26 cellular contexts compared by ENCODE assay signal in the genomic region with DNA sequence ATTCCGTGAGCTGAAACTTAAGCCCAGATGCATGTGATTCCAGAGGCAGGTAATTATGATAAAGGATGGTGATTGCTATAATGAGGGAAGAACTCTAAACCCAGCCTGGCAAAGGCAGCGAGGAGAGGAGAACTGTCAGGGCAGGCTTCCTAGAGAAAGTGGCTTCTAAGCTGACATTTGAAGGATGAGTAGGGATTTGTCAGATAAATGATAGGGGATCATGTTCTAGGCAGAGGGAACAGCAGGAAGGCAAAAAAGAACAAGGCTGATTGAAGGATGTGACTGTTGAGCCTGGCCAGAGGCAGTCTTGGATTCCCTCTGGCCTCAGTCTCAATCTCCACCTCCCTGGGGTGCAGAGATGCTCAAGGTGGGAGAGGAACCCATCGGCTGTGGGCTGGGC.
DNase-seq lines count a peak whose midpoint lies in the region; ATAC-seq, FAIRE-seq and TF ChIP-seq lines count a peak whose summit lies in the region.
"Had no signal": no experiment of that assay in that cellular context is flagged by ENCODE, and none has a peak within 500 bp of the region (broad histone marks: within the 10 kb centered on the region; RNA-seq: fewer than 3 reads in every experiment).

No MANE protein-coding gene starts in this region.

- no peak overlapping the region for H3K9ac ChIP-seq in neural cell (ENCODE audit: low read length)
- H3K9ac ChIP-seq: BLaER1 had no signal

- no TSS peak for BruUV-seq in MCF 10A (replicated peaks; lab: Mats Ljungman, UMichigan)

- ATAC-seq in HG02973 (IDR thresholded peaks at IDR 0.05; ENCODE audit: unreplicated experiment): no peak
- ATAC-seq: GM12878 had no signal

- no peaks in the 10 kb centered on the region for H4K20me1 ChIP-seq in neural cell (ENCODE audit: insufficient read depth)
- H4K20me1 ChIP-seq: BLaER1 had no signal

- CTCF ChIA-PET in MCF 10A (lab: Yijun Ruan, JAX): no interaction called here

- H3K27ac Mint-ChIP-seq in MCF 10A (ENCODE audit: low read depth, unreplicated experiment): no peak overlapping the region
- H3K27ac Mint-ChIP-seq: CD14-positive monocyte; CD4-positive, alpha-beta memory T cell had no signal

- H3K27ac ChIP-seq in WERI-Rb-1: no peak overlapping the region
- peak overlapping the region; percentile 58 for H3K27ac ChIP-seq in neural cell (ENCODE audit: low read length)
- H3K27ac ChIP-seq: BLaER1 had no signal

- H3F3A ChIP-seq in neural cell (ENCODE audit: insufficient read depth, low read length, poor library complexity, severe bottlenecking): peaks cover 7% of the 10 kb centered on the region

- no peak for FAIRE-seq in urothelium cell line (lab: Jason Lieb, UNC)
- FAIRE-seq: A204.1, D721Med, G401.6, GM12878, GM12892, GM18507 had no signal

- H3K9me2 ChIP-seq in neural cell (ENCODE audit: insufficient read depth, low read length): no peaks in the 10 kb centered on the region

- no peaks in the 10 kb centered on the region for H3K9me3 Mint-ChIP-seq in MCF 10A (ENCODE audit: unreplicated experiment)

- no peaks in the 10 kb centered on the region for H3K36me3 ChIP-seq in WERI-Rb-1
- no peaks in the 10 kb centered on the region for H3K36me3 ChIP-seq in neural cell (ENCODE audit: insufficient read depth, low read length)
- H3K36me3 ChIP-seq: BE2C, BLaER1 had no signal

- H3K4me2 ChIP-seq in neural cell (ENCODE audit: low read length): peak overlapping the region; percentile 5
- H3K4me2 ChIP-seq: BLaER1 had no signal

- peaks cover 8% of the 10 kb centered on the region for H3K9me3 ChIP-seq in WERI-Rb-1 (ENCODE audit: severe bottlenecking)
- no peaks in the 10 kb centered on the region for H3K9me3 ChIP-seq in neural cell (ENCODE audit: low read length)
- H3K9me3 ChIP-seq: BE2C, BLaER1, Caco-2 had no signal

- H3K27me3 Mint-ChIP-seq in MCF 10A (ENCODE audit: insufficient read depth, unreplicated experiment): peaks cover 31% of the 10 kb centered on the region

- no peaks in the 10 kb centered on the region for H3K79me2 ChIP-seq in neural cell (replicated peaks; ENCODE audit: insufficient read depth, low read length)

- H3K4me3 ChIP-seq in WERI-Rb-1 (ENCODE audit: low read depth, low read length) (no peak overlapping the region), neural cell (ENCODE audit: low read length) (peak overlapping the region; percentile 24)
- H3K4me3 ChIP-seq: BLaER1, GM12878 had no signal

- TF ChIP-seq RAD21 in neural cell (conservative IDR thresholded peaks at IDR 0.05): no peak

- no peaks in the 10 kb centered on the region for H3K36me3 Mint-ChIP-seq in MCF 10A (ENCODE audit: insufficient read depth, unreplicated experiment)
- H3K36me3 Mint-ChIP-seq: CD14-positive monocyte; CD4-positive, alpha-beta memory T cell; CD4-positive, CD25-positive, alpha-beta regulatory T cell had no signal

- DNase-seq in NCI-H524 treated with DMSO at 0.1 percent for 48 hours (lab: John Stamatoyannopoulos, UW): peak; percentile 12
- peak; percentile 87 for DNase-seq in NCI-H82 treated with DMSO at 0.1 percent for 48 hours (lab: John Stamatoyannopoulos, UW; ENCODE audit: unreplicated experiment)
- DNase-seq in WERI-Rb-1: peak; percentile 52
- DNase-seq in urothelium cell line (ENCODE audit: low spot score): no peak
- DNase-seq in MCF 10A (ENCODE audit: unreplicated experiment): no peak
- DNase-seq in GM10266 (ENCODE audit: extremely low spot score): no peak
- DNase-seq: 8988T; ACHN; BE2C; C1 segment of cervical spinal cord; Caco-2; Calu3; CD4-positive, alpha-beta memory T cell; CD4-positive, CD25-positive, alpha-beta regulatory T cell; DMS79 treated with DMSO at 0.1 percent for 48 hours; GF-D8 had no signal

- H3K4me1 Mint-ChIP-seq in MCF 10A (ENCODE audit: insufficient read depth, unreplicated experiment): no peaks in the 10 kb centered on the region
- H3K4me1 Mint-ChIP-seq: CD4-positive, alpha-beta memory T cell; CD4-positive, CD25-positive, alpha-beta regulatory T cell had no signal

- TF ChIP-seq EP300 in neural cell (conservative IDR thresholded peaks at IDR 0.05; ENCODE audit: poor library complexity, severe bottlenecking): peak; percentile 55

- H3K27me3 ChIP-seq in WERI-Rb-1 (ENCODE audit: insufficient read depth, low read depth, severe bottlenecking) (peaks cover 56% of the 10 kb centered on the region), neural cell (ENCODE audit: insufficient read depth, low read depth, low read length) (no peaks in the 10 kb centered on the region)
- H3K27me3 ChIP-seq: BLaER1 had no signal

- H2AFZ ChIP-seq in neural cell (ENCODE audit: low read depth, low read length): no peak overlapping the region

- intact Hi-C loops in MCF 10A (cut with micrococcal nuclease): no loop called here

- no peak overlapping the region for H3K4me3 Mint-ChIP-seq in MCF 10A (ENCODE audit: unreplicated experiment)
- H3K4me3 Mint-ChIP-seq: CD14-positive monocyte; CD4-positive, alpha-beta memory T cell; CD4-positive, CD25-positive, alpha-beta regulatory T cell had no signal

- TF ChIP-seq CTCF in WERI-Rb-1 (IDR thresholded peaks at IDR 0.05; ENCODE audit: low read depth, low read length): no peak
- TF ChIP-seq CTCF in neural cell (IDR thresholded peaks at IDR 0.05; ENCODE audit: poor library complexity, severe bottlenecking): no peak
- TF ChIP-seq CTCF in MCF 10A (IDR thresholded peaks at IDR 0.05; ENCODE audit: unreplicated experiment): no peak
- no peak for TF ChIP-seq CTCF in GM10266 (IDR thresholded peaks at IDR 0.05; ENCODE audit: control insufficient read depth, insufficient read depth, low read depth, missing control alignments)

- POLR2A ChIA-PET in MCF 10A (lab: Yijun Ruan, JAX): interaction anchor here (0.7 kb wide), 1 partner anchor 256 kb away, joined by 3 read pairs; no protein-coding TSS in a partner anchor

TF ChIP-seq in neural cell, 6 proteins besides CTCF, POLR2A, EP300 and RAD21:
- TF ChIP-seq MXI1 (conservative IDR thresholded peaks at IDR 0.05; ENCODE audit: poor library complexity, severe bottlenecking) (no peak), POLR2AphosphoS5 (IDR thresholded peaks at IDR 0.05) (peak; percentile 35)
- TF ChIP-seq, protein P1, sequence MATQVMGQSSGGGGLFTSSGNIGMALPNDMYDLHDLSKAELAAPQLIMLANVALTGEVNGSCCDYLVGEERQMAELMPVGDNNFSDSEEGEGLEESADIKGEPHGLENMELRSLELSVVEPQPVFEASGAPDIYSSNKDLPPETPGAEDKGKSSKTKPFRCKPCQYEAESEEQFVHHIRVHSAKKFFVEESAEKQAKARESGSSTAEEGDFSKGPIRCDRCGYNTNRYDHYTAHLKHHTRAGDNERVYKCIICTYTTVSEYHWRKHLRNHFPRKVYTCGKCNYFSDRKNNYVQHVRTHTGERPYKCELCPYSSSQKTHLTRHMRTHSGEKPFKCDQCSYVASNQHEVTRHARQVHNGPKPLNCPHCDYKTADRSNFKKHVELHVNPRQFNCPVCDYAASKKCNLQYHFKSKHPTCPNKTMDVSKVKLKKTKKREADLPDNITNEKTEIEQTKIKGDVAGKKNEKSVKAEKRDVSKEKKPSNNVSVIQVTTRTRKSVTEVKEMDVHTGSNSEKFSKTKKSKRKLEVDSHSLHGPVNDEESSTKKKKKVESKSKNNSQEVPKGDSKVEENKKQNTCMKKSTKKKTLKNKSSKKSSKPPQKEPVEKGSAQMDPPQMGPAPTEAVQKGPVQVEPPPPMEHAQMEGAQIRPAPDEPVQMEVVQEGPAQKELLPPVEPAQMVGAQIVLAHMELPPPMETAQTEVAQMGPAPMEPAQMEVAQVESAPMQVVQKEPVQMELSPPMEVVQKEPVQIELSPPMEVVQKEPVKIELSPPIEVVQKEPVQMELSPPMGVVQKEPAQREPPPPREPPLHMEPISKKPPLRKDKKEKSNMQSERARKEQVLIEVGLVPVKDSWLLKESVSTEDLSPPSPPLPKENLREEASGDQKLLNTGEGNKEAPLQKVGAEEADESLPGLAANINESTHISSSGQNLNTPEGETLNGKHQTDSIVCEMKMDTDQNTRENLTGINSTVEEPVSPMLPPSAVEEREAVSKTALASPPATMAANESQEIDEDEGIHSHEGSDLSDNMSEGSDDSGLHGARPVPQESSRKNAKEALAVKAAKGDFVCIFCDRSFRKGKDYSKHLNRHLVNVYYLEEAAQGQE (IDR thresholded peaks at IDR 0.05; ENCODE audit: borderline replicate concordance): peak; percentile 81

Comparison
In these comparisons a context has a peak if more than half of its experiments do, and no peak if none do; other contexts are left out.
1. DNase-seq: peak in NCI-H524 treated with DMSO at 0.1 percent for 48 hours (single experiment), NCI-H82 treated with DMSO at 0.1 percent for 48 hours (single experiment) and WERI-Rb-1 (single experiment); none in urothelium cell line (single experiment), MCF 10A (single experiment) and GM10266 (single experiment).